Comparison of ENCODE assay signal across 9 cellular contexts in genomic region chr14:63725786-63726185, GRCh38. TPM values are rescaled to one million over a fixed set of nuclear protein-coding genes. Genes with fewer than 3 reads are reported as not detected.
DNase-seq lines count a peak whose midpoint lies in the region; ATAC-seq and TF ChIP-seq lines count a peak whose summit lies in the region.
"Had no signal": no experiment of that assay in that cellular context is flagged by ENCODE, and none has a peak within 500 bp of the region (broad histone marks: within the 10 kb centered on the region; RNA-seq: fewer than 3 reads in every experiment).

No MANE protein-coding gene starts in this region.

- no peak for TF ChIP-seq POLR2A in body of pancreas (IDR thresholded peaks at IDR 0.05)

- intact Hi-C loops in body of pancreas (cut with DNase I) = no loop called here

- peaks cover 44% of the 10 kb centered on the region for H3K79me2 ChIP-seq in Loucy (ENCODE audit: insufficient read depth, low read length)
- no peaks in the 10 kb centered on the region for H3K79me2 ChIP-seq in neural progenitor cell (ENCODE audit: low read depth)

- WGBS in body of pancreas, 2 donors = 29 to 32% methylated on average over 6 of the region's 6 CpGs

- H3K27ac ChIP-seq in CD8-positive, alpha-beta memory T cell (ENCODE audit: low read depth, low read length) = no peak overlapping the region
- H3K27ac ChIP-seq in neural progenitor cell (no peak overlapping the region), body of pancreas (no peak overlapping the region)

- H3K36me3 ChIP-seq in CD8-positive, alpha-beta memory T cell (ENCODE audit: insufficient read depth, low read length) = no peaks in the 10 kb centered on the region
- no peaks in the 10 kb centered on the region for H3K36me3 ChIP-seq in Loucy (ENCODE audit: insufficient read depth, low read length)
- H3K36me3 ChIP-seq in neural progenitor cell = no peaks in the 10 kb centered on the region
- no peaks in the 10 kb centered on the region for H3K36me3 ChIP-seq in body of pancreas (replicated peaks in 1 of 2; ENCODE audit: insufficient read depth in 1 of 2, low read depth in 2 of 2)

- H3K27ac Mint-ChIP-seq in CD8-positive, alpha-beta memory T cell = peak overlapping the region in 3 of 8 donors; percentile 32 to 78 (median 53)
- no peak overlapping the region for H3K27ac Mint-ChIP-seq in neural progenitor cell

- peak overlapping the region; percentile 97 to 100 (median 99) for H3K4me3 Mint-ChIP-seq in CD8-positive, alpha-beta memory T cell
- H3K4me3 Mint-ChIP-seq in neural progenitor cell = peak overlapping the region; percentile 100

- H3K4me2 ChIP-seq in Loucy (ENCODE audit: low read depth, low read length, poor library complexity, severe bottlenecking) = peak overlapping the region; percentile 79
- peak overlapping the region; percentile 87 for H3K4me2 ChIP-seq in neural progenitor cell

- H2AFZ ChIP-seq in Loucy (ENCODE audit: low read length) = no peak overlapping the region
- H2AFZ ChIP-seq in neural progenitor cell (replicated peaks) = no peak overlapping the region

- peaks cover 38 to 54% (median 51%) of the 10 kb centered on the region in 3 donors for H3K4me1 Mint-ChIP-seq in CD8-positive, alpha-beta memory T cell
- H3K4me1 Mint-ChIP-seq in neural progenitor cell = peaks cover 18% of the 10 kb centered on the region

- POLR2A ChIA-PET in CD8-positive, alpha-beta memory T cell (lab: Charles Lee) = interaction anchor here (0.6 to 0.9 kb wide), 2 partner anchors 75 to 85 kb away, joined by 3 to 4 read pairs; no protein-coding TSS in a partner anchor

- CTCF ChIA-PET in CD8-positive, alpha-beta memory T cell (lab: Charles Lee) = interaction anchor here (1.0 to 3.9 kb wide), 5 partner anchors 8 to 109 kb away, joined by 3 to 14 read pairs (median 3); partner anchors contain the start of gene WDR89

- peaks cover 10% of the 10 kb centered on the region for H4K20me1 ChIP-seq in Loucy (ENCODE audit: insufficient read depth, low read length, poor library complexity, severe bottlenecking)
- H4K20me1 ChIP-seq in neural progenitor cell (ENCODE audit: low read depth) = peaks cover 9% of the 10 kb centered on the region

- H3K9me3 ChIP-seq in CD8-positive, alpha-beta memory T cell (ENCODE audit: low read length) = no peaks in the 10 kb centered on the region
- H3K9me3 ChIP-seq in Loucy (ENCODE audit: insufficient read depth, low read depth, low read length) (no peaks in the 10 kb centered on the region), neural progenitor cell (ENCODE audit: low read depth) (no peaks in the 10 kb centered on the region), body of pancreas (no peaks in the 10 kb centered on the region)

- H3K36me3 Mint-ChIP-seq in CD8-positive, alpha-beta memory T cell = peaks cover 0 to 11% (median 2%) of the 10 kb centered on the region in 3 donors
- peaks cover 4% of the 10 kb centered on the region for H3K36me3 Mint-ChIP-seq in neural progenitor cell

- no peaks in the 10 kb centered on the region for H3K9me2 ChIP-seq in Loucy (replicated peaks; ENCODE audit: low read depth, low read length)

- H3F3A ChIP-seq in Loucy (ENCODE audit: low read depth) (no peaks in the 10 kb centered on the region), neural progenitor cell (ENCODE audit: low read depth) (peaks cover 15% of the 10 kb centered on the region)

- ATAC-seq in body of pancreas = no peak
- ATAC-seq in HG03097 (IDR thresholded peaks at IDR 0.05; ENCODE audit: low FRiP score, unreplicated experiment) = no peak
- no peak for ATAC-seq in HG03521 (IDR thresholded peaks at IDR 0.05; ENCODE audit: unreplicated experiment)

- H3K4me1 ChIP-seq in CD8-positive, alpha-beta memory T cell (ENCODE audit: insufficient read depth, low read length) = peaks cover 23% of the 10 kb centered on the region
- H3K4me1 ChIP-seq in Loucy (ENCODE audit: insufficient read depth, low read length, poor library complexity, severe bottlenecking) (peaks cover 35% of the 10 kb centered on the region), neural progenitor cell (peaks cover 12% of the 10 kb centered on the region), body of pancreas (peaks cover 21% of the 10 kb centered on the region)

- TF ChIP-seq CTCF in Loucy (conservative IDR thresholded peaks at IDR 0.05; ENCODE audit: low read length) (no peak), choroid plexus epithelial cell (conservative IDR thresholded peaks at IDR 0.05; ENCODE audit: low read depth, low read length) (no peak), neural progenitor cell (IDR thresholded peaks at IDR 0.05) (no peak), body of pancreas (IDR thresholded peaks at IDR 0.05) (no peak)

- H3K27me3 Mint-ChIP-seq in CD8-positive, alpha-beta memory T cell = peaks cover 0 to 4% of the 10 kb centered on the region in 2 donors
- peaks cover 4% of the 10 kb centered on the region for H3K27me3 Mint-ChIP-seq in neural progenitor cell (ENCODE audit: insufficient read depth, low read depth)

- DNase-seq in CD8-positive, alpha-beta memory T cell = no peak
- no peak for DNase-seq in choroid plexus epithelial cell (ENCODE audit: low read depth)
- DNase-seq in neural progenitor cell (ENCODE audit: low spot score) = no peak
- no peak for DNase-seq in body of pancreas
- DNase-seq in kidney glomerular epithelial cell (lab: John Stamatoyannopoulos, UW) = no peak
- DNase-seq: NCI-H187 had no signal

- H3K4me3 ChIP-seq in CD8-positive, alpha-beta memory T cell (ENCODE audit: low read length) = peak overlapping the region; percentile 96
- peak overlapping the region; percentile 77 for H3K4me3 ChIP-seq in Loucy (ENCODE audit: low read length, poor library complexity, severe bottlenecking)
- H3K4me3 ChIP-seq in choroid plexus epithelial cell (ENCODE audit: low read depth, low read length) = peak overlapping the region; percentile 72
- H3K4me3 ChIP-seq in neural progenitor cell = peak overlapping the region; percentile 96
- H3K4me3 ChIP-seq in body of pancreas = peak overlapping the region in 1 of 2 donors; percentile 62

- no peaks in the 10 kb centered on the region for H3K9me3 Mint-ChIP-seq in CD8-positive, alpha-beta memory T cell
- H3K9me3 Mint-ChIP-seq in neural progenitor cell = peaks cover 2% of the 10 kb centered on the region

- no peaks in the 10 kb centered on the region for H3K27me3 ChIP-seq in CD8-positive, alpha-beta memory T cell (ENCODE audit: insufficient read depth, low read length, poor library complexity, severe bottlenecking)
- H3K27me3 ChIP-seq in Loucy (ENCODE audit: insufficient read depth, low read length, poor library complexity, severe bottlenecking) (no peaks in the 10 kb centered on the region), neural progenitor cell (peaks cover 47% of the 10 kb centered on the region), body of pancreas (no peaks in the 10 kb centered on the region)

- H3K9ac ChIP-seq in Loucy (ENCODE audit: low read depth, low read length, poor library complexity, severe bottlenecking) = peak overlapping the region; percentile 68
- no peak overlapping the region for H3K9ac ChIP-seq in neural progenitor cell

RNA-seq across cellular contexts. Expression of gene SGPP1, which starts 2.1 kb away (rescaled TPM):
- total RNA-seq in CD8-positive, alpha-beta memory T cell = 10 to 100 TPM; 12.4 to 13.9 TPM
- polyA plus RNA-seq in CD8-positive, alpha-beta memory T cell = 15.1 TPM
- 7.4 and 9.2 TPM in 2 replicates for total RNA-seq in neural progenitor cell (ENCODE audit: low replicate concordance)
- total RNA-seq in body of pancreas = 10 to 100 TPM; 23.1 to 24.4 TPM
